In genomic region chr13:32468502-32469147, GRCh38 we compare ENCODE assay signal across 24 cellular contexts. TPM values are rescaled to one million over a fixed set of nuclear protein-coding genes. Genes with fewer than 3 reads are reported as not detected.
DNase-seq lines count a peak whose midpoint lies in the region; ATAC-seq and TF ChIP-seq lines count a peak whose summit lies in the region.
"Had no signal": no experiment of that assay in that cellular context is flagged by ENCODE, and none has a peak within 500 bp of the region (broad histone marks: within the 10 kb centered on the region; RNA-seq: fewer than 3 reads in every experiment).

No MANE protein-coding gene starts in this region.

- H3K4me3 ChIP-seq in left ventricle myocardium inferior (no peak overlapping the region), fibroblast of pulmonary artery (replicated peaks; ENCODE audit: low read depth, low read length) (no peak overlapping the region), upper lobe of right lung (no peak overlapping the region)
- H3K4me3 ChIP-seq: breast epithelium, left lung, prostate gland, vagina had no signal

- H3K27ac ChIP-seq in left ventricle myocardium inferior (replicated peaks): no peak overlapping the region
- H3K27ac ChIP-seq in upper lobe of right lung: no peak overlapping the region
- H3K27ac ChIP-seq: breast epithelium, left lung, prostate gland, vagina had no signal

- no peak for DNase-seq in left ventricle myocardium superior
- no peak for DNase-seq in left ventricle myocardium inferior
- DNase-seq in RPMI8226: peak; percentile 23
- peak; percentile 57 for DNase-seq in fibroblast of pulmonary artery (ENCODE audit: low read depth)
- no peak for DNase-seq in upper lobe of right lung
- no peak for DNase-seq in GM19238 (ENCODE audit: insufficient read length, low spot score)
- DNase-seq: activated CD4-positive, alpha-beta T cell treated with anti-CD3 and anti-CD28 coated beads, Interleukin-2, amount 50 U/mL, for 48 hours; activated naive CD4-positive, alpha-beta T cell treated with anti-CD3 and anti-CD28 coated beads, Interleukin-2, amount 10 ng/mL, durations not matched to agents 7 days and 5 days; amniotic stem cell; DMS153; effector memory CD4-positive, alpha-beta T cell; GDM1; left lung; NCI-H1092 treated with DMSO at 0.1 percent for 48 hours; NCI-H187 treated with DMSO at 0.1 percent for 48 hours; NCI-H526 treated with DMSO at 0.1 percent for 48 hours; stimulated activated CD4-positive, alpha-beta T cell treated with anti-CD3 and anti-CD28 coated beads, Interleukin-15, amount 100 ng/mL, for 24 hours; stimulated activated naive CD4-positive, alpha-beta T cell treated with Interleukin-2 at 50 U/mL for 16 hours had no signal

- ATAC-seq in left ventricle myocardium superior (peak; percentile 6), upper lobe of right lung (peak; percentile 36), GM18511 (IDR thresholded peaks at IDR 0.05; ENCODE audit: unreplicated experiment) (no peak), HG02938 (IDR thresholded peaks at IDR 0.05; ENCODE audit: unreplicated experiment) (no peak)
- ATAC-seq: HCT116, left lung had no signal

- H3K9me3 ChIP-seq in left ventricle myocardium inferior (replicated peaks) (no peaks in the 10 kb centered on the region), upper lobe of right lung (no peaks in the 10 kb centered on the region)
- H3K9me3 ChIP-seq: breast epithelium, left lung, prostate gland, vagina had no signal

- no peak for TF ChIP-seq CTCF in left ventricle myocardium inferior (IDR thresholded peaks at IDR 0.05; ENCODE audit: borderline replicate concordance)
- no peak for TF ChIP-seq CTCF in fibroblast of pulmonary artery (IDR thresholded peaks at IDR 0.05; ENCODE audit: low read length, missing control alignments)
- no peak for TF ChIP-seq CTCF in upper lobe of right lung (IDR thresholded peaks at IDR 0.05)

- H3K36me3 ChIP-seq in left ventricle myocardium inferior: no peaks in the 10 kb centered on the region
- no peaks in the 10 kb centered on the region for H3K36me3 ChIP-seq in upper lobe of right lung
- H3K36me3 ChIP-seq: breast epithelium, prostate gland, vagina had no signal

- intact Hi-C loops in left ventricle myocardium superior (cut with micrococcal nuclease) (no loop called here), left ventricle myocardium inferior (cut with micrococcal nuclease) (no loop called here), upper lobe of right lung (cut with DNase I) (no loop called here)

- H3K4me1 ChIP-seq in left ventricle myocardium inferior: peaks cover 29% of the 10 kb centered on the region
- no peaks in the 10 kb centered on the region for H3K4me1 ChIP-seq in upper lobe of right lung
- H3K4me1 ChIP-seq: breast epithelium, left lung, prostate gland, vagina had no signal

- H3K27me3 ChIP-seq in left ventricle myocardium inferior (ENCODE audit: low read depth): no peaks in the 10 kb centered on the region
- H3K27me3 ChIP-seq in upper lobe of right lung: no peaks in the 10 kb centered on the region
- H3K27me3 ChIP-seq: breast epithelium, left lung, vagina had no signal

RNA-seq across cellular contexts. Expression of gene N4BP2L1, which starts 40.7 kb away (rescaled TPM):
- total RNA-seq in left ventricle myocardium superior (3.9 TPM), left ventricle myocardium inferior (4.6 TPM), upper lobe of right lung (25.3 TPM)

Comparison
In these comparisons a context has a peak if more than half of its experiments do, and no peak if none do; other contexts are left out.
1. ATAC-seq: peak in left ventricle myocardium superior (single experiment) and upper lobe of right lung (single experiment); none in GM18511 (single experiment) and HG02938 (single experiment).
2. DNase-seq: peak in RPMI8226 (single experiment) and fibroblast of pulmonary artery (single experiment); none in left ventricle myocardium superior (single experiment), left ventricle myocardium inferior (single experiment), upper lobe of right lung (single experiment) and GM19238 (single experiment).